ENCODE assay signal across 16 cellular contexts in the genomic region with DNA sequence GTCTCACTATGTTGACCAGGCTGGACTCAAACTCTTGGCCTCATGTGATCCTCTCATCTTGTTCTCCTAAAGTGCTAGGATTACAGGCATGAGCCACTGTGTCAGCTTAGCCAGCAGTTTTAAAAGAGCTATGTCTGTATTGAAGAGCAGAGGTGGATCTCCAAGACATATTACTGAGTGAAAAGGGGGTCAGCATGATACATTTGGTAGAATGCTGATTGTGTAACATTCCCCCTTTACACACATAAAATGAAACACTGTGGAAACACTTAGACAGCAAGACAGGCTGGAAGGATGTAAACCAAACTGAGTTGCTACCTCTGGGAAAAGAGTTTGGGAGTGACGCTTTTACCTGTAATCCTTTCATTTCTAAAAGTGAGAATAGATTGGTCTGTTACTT. TPM values are rescaled to one million over a fixed set of nuclear protein-coding genes. Genes with fewer than 3 reads are reported as not detected.
DNase-seq lines count a peak whose midpoint lies in the region; ATAC-seq, FAIRE-seq and TF ChIP-seq lines count a peak whose summit lies in the region.
"Had no signal": no experiment of that assay in that cellular context is flagged by ENCODE, and none has a peak within 500 bp of the region (broad histone marks: within the 10 kb centered on the region; RNA-seq: fewer than 3 reads in every experiment).

No MANE protein-coding gene starts in this region.

- H4K91ac ChIP-seq in H1 (replicated peaks; ENCODE audit: insufficient read length, low read length) (no peak overlapping the region), mesenchymal stem cell (ENCODE audit: low read length) (no peak overlapping the region)

- TF ChIP-seq POLR2A in H1 (IDR thresholded peaks at IDR 0.05; ENCODE audit: control extremely low read depth in 1 of 2, low read depth in 2 of 2, low read length in 2 of 2) (no peak), vagina (IDR thresholded peaks at IDR 0.05) (no peak)

- H3K79me2 ChIP-seq in H1 (ENCODE audit: control insufficient read depth in 1 of 2, insufficient read depth in 2 of 2, low read length in 2 of 2) = no peaks in the 10 kb centered on the region; a peak in 1 of 4 replicates

- TF ChIP-seq RAD21 in H1 (IDR thresholded peaks at IDR 0.05 in 1 of 2, conservative IDR thresholded peaks at IDR 0.05 in 1 of 2; ENCODE audit: low read depth in 2 of 2, low read length in 2 of 2) = no peak

- POLR2A ChIA-PET in H1 (lab: Charles Lee; ENCODE audit: partially characterized antibody) = no interaction called here

- H3K23ac ChIP-seq in H1 (ENCODE audit: insufficient read length) (no peak overlapping the region), mesenchymal stem cell (ENCODE audit: low read length in 2 of 2) (no peak overlapping the region)

- no peaks in the 10 kb centered on the region for H4K20me1 ChIP-seq in H1 (replicated peaks in 1 of 2; ENCODE audit: control insufficient read depth in 1 of 2, insufficient read depth in 2 of 2, low read length in 2 of 2)
- H4K20me1 ChIP-seq: BLaER1 treated with 17β-estradiol and CSF1 and Interleukin-3, amounts not matched to agents 10 nM and 100 nM had no signal

- H4K8ac ChIP-seq in H1 (ENCODE audit: extremely low read depth, insufficient read depth, low read length) (no peak overlapping the region), mesenchymal stem cell (ENCODE audit: low read length) (no peak overlapping the region)

- H3K27me3 ChIP-seq in H1 (replicated peaks in 1 of 4; ENCODE audit: control insufficient read depth in 3 of 4, extremely low read depth in 1 of 4, insufficient read depth in 3 of 4, low read length in 3 of 4) (0 out of 7 replicates have a peak, but pooled peaks cover 0 to 2% (median 0%) of the 10 kb centered on the region in 4 experiments), mesenchymal stem cell (ENCODE audit: control insufficient read depth in 1 of 2, insufficient read depth in 1 of 2, low read length in 2 of 2) (no peaks in the 10 kb centered on the region), vagina (no peaks in the 10 kb centered on the region)

- H3K79me1 ChIP-seq in H1 (ENCODE audit: low read depth, low read length) (no peaks in the 10 kb centered on the region; the same call in 1 of the 2 replicates), mesenchymal stem cell (replicated peaks; ENCODE audit: low read length, poor library complexity, severe bottlenecking) (peaks cover 6% of the 10 kb centered on the region)

- peaks cover 4 to 5% of the 10 kb centered on the region in 2 donors for H3K4me1 Mint-ChIP-seq in natural killer cell treated with Interleukin-12 subunit alpha and Interleukin-12 subunit beta and Interleukin-15 and Interleukin-18, amount 100 ng/mL, for 72 hours (ENCODE audit: low read depth in 2 of 2)
- H3K4me1 Mint-ChIP-seq in natural killer cell = peaks cover 0 to 4% of the 10 kb centered on the region in 2 donors

- peaks cover 19% of the 10 kb centered on the region for H3K23me2 ChIP-seq in H1 (ENCODE audit: low read depth, low read length)

- peaks cover 16 to 24% (median 18%) of the 10 kb centered on the region in 4 experiments for H3K4me1 ChIP-seq in H1 (replicated peaks in 1 of 4; ENCODE audit: control insufficient read depth in 3 of 4, insufficient read depth in 4 of 4, low read length in 3 of 4)
- peaks cover 27% of the 10 kb centered on the region for H3K4me1 ChIP-seq in mesenchymal stem cell (ENCODE audit: control insufficient read depth, insufficient read depth, low read depth, low read length)
- H3K4me1 ChIP-seq in vagina = peaks cover 17% of the 10 kb centered on the region

- 83% methylated on average over 1 of the region's 1 CpG; no CpG with 5 or more reads in 1 of the 2 experiments for WGBS in H1 (ENCODE audit: extremely low coverage in 1 of 2, insufficient coverage in 1 of 2, insufficient read length in 1 of 2, insufficient replicate concordance in 2 of 2, low coverage in 1 of 2, low lambda C conversion rate in 2 of 2, missing lambda C conversion rate in 1 of 2), 2 experiments
- WGBS in mesenchymal stem cell = no CpG with 5 or more reads among the region's 1 CpG

- TF ChIP-seq CTCF in natural killer cell (IDR thresholded peaks at IDR 0.05) (no peak), H1 (IDR thresholded peaks at IDR 0.05; ENCODE audit: control extremely low read depth in 1 of 3, insufficient read depth in 1 of 3, low read depth in 1 of 3, low read length in 3 of 3) (no peak), vagina (IDR thresholded peaks at IDR 0.05) (no peak)

- H3K4ac ChIP-seq in H1 (replicated peaks; ENCODE audit: insufficient read length, low read depth, low read length) (no peak overlapping the region), mesenchymal stem cell (ENCODE audit: low read depth in 1 of 2, low read length in 2 of 2) (no peak overlapping the region)

- TF ChIP-seq EP300 in H1 (IDR thresholded peaks at IDR 0.05; ENCODE audit: borderline replicate concordance in 1 of 2, low read depth in 2 of 2, low read length in 2 of 2) = no peak

- no peak overlapping the region for H3K4me3 ChIP-seq in H1 (ENCODE audit: extremely low read depth in 1 of 4, insufficient read depth in 2 of 4, low read depth in 3 of 4, low read length in 4 of 4)
- no peak overlapping the region for H3K4me3 ChIP-seq in mesenchymal stem cell (ENCODE audit: insufficient read depth in 1 of 2, low read depth in 1 of 2, low read length in 2 of 2)
- no peak overlapping the region for H3K4me3 ChIP-seq in vagina
- H3K4me3 ChIP-seq: BLaER1 treated with 17β-estradiol and CSF1 and Interleukin-3, amounts not matched to agents 10 nM and 100 nM had no signal

- no peak overlapping the region for H2BK5ac ChIP-seq in H1 (ENCODE audit: low read depth, low read length)
- no peak overlapping the region for H2BK5ac ChIP-seq in mesenchymal stem cell (ENCODE audit: low read depth, low read length, poor library complexity, severe bottlenecking)

- H3K4me2 ChIP-seq in H1 (ENCODE audit: insufficient read depth in 1 of 2, low read depth in 2 of 2, low read length in 2 of 2) (no peak overlapping the region; a peak in 1 of 4 replicates), mesenchymal stem cell (ENCODE audit: low read length, poor library complexity, severe bottlenecking) (no peak overlapping the region)

- CTCF ChIA-PET in H1 (lab: Charles Lee; ENCODE audit: partially characterized antibody) = interaction anchor here (0.7 to 2.2 kb wide), 6 partner anchors 16 to 100 kb away, joined by 3 to 9 read pairs (median 4); no protein-coding TSS in a partner anchor

- no peak overlapping the region for H3K27ac Mint-ChIP-seq in natural killer cell treated with Interleukin-12 subunit alpha and Interleukin-12 subunit beta and Interleukin-15 and Interleukin-18, amount 100 ng/mL, for 72 hours
- H3K27ac Mint-ChIP-seq in natural killer cell = no peak overlapping the region
- H3K27ac Mint-ChIP-seq: CD4-positive, CD25-positive, alpha-beta regulatory T cell had no signal

- H2BK15ac ChIP-seq in H1 (ENCODE audit: low read length) (peak overlapping the region; percentile 55; the same call in 1 of the 2 replicates), mesenchymal stem cell (ENCODE audit: low read depth, poor library complexity, severe bottlenecking) (no peak overlapping the region)

- no peak overlapping the region for H3K56ac ChIP-seq in H1 (replicated peaks; ENCODE audit: insufficient read length, low read depth, low read length)

- no peak overlapping the region for H4K5ac ChIP-seq in H1 (ENCODE audit: insufficient read length, low read depth, low read length)

- intact Hi-C loops in natural killer cell (cut with micrococcal nuclease) = no loop called here
- intact Hi-C loops in vagina (cut with DNase I) = no loop called here

- H3K18ac ChIP-seq in H1 (ENCODE audit: extremely low read depth, low read length) = no peak overlapping the region; the same call in 1 of the 2 replicates
- H3K18ac ChIP-seq in mesenchymal stem cell (ENCODE audit: low read depth in 1 of 2, low read length in 2 of 2) = peak overlapping the region in 1 of 2 experiments; percentile 56

- H2AK5ac ChIP-seq in H1 (ENCODE audit: low read depth, low read length) (no peak overlapping the region), mesenchymal stem cell (ENCODE audit: low read length, severe bottlenecking) (peak overlapping the region; percentile 42)

- DNase-seq in natural killer cell treated with Interleukin-12 subunit alpha and Interleukin-12 subunit beta and Interleukin-15 and Interleukin-18, amount 100 ng/mL, for 72 hours (ENCODE audit: low spot score) = peak; percentile 2
- DNase-seq in natural killer cell (no peak), H1 (ENCODE audit: low read depth in 1 of 2, low spot score in 2 of 2) (no peak), mesenchymal stem cell (no peak), vagina (ENCODE audit: extremely low spot score in 2 of 2) (no peak), inferior parietal cortex (ENCODE audit: extremely low spot score) (no peak), T-helper 2 cell (no peak)
- DNase-seq: ACHN; Calu3; CD4-positive, CD25-positive, alpha-beta regulatory T cell; DMS 273 treated with DMSO at 0.1 percent for 48 hours; H7 had no signal

- H3K9me3 Mint-ChIP-seq in natural killer cell treated with Interleukin-12 subunit alpha and Interleukin-12 subunit beta and Interleukin-15 and Interleukin-18, amount 100 ng/mL, for 72 hours = no peaks in the 10 kb centered on the region
- H3K9me3 Mint-ChIP-seq in natural killer cell = no peaks in the 10 kb centered on the region

- H3K9ac ChIP-seq in H1 (replicated peaks in 1 of 4; ENCODE audit: extremely low read depth in 1 of 4, low read depth in 3 of 4, low read length in 3 of 4) (no peak overlapping the region), mesenchymal stem cell (ENCODE audit: low read length) (peak overlapping the region; percentile 90)
- H3K9ac ChIP-seq: BLaER1 treated with 17β-estradiol and CSF1 and Interleukin-3, amounts not matched to agents 10 nM and 100 nM had no signal

- H3K36me3 ChIP-seq in H1 (ENCODE audit: control insufficient read depth in 2 of 4, insufficient read depth in 4 of 4, low read length in 3 of 4) (no peaks in the 10 kb centered on the region), mesenchymal stem cell (ENCODE audit: control insufficient read depth in 1 of 2, insufficient read depth in 2 of 2, low read depth in 1 of 2, low read length in 2 of 2) (peaks cover 0 to 6% of the 10 kb centered on the region in 2 experiments), vagina (no peaks in the 10 kb centered on the region)
- H3K36me3 ChIP-seq: BLaER1 treated with 17β-estradiol and CSF1 and Interleukin-3, amounts not matched to agents 10 nM and 100 nM had no signal

- peak overlapping the region; percentile 90; the same call in 1 of the 2 replicates for H2BK20ac ChIP-seq in H1 (ENCODE audit: low read length)

- no peak overlapping the region for H3K4me3 Mint-ChIP-seq in natural killer cell treated with Interleukin-12 subunit alpha and Interleukin-12 subunit beta and Interleukin-15 and Interleukin-18, amount 100 ng/mL, for 72 hours
- H3K4me3 Mint-ChIP-seq in natural killer cell = no peak overlapping the region

- no peak overlapping the region for H2BK12ac ChIP-seq in H1 (ENCODE audit: low read depth, low read length)
- no peak overlapping the region for H2BK12ac ChIP-seq in mesenchymal stem cell (ENCODE audit: low read length in 2 of 2)

- H3K14ac ChIP-seq in H1 (ENCODE audit: insufficient read length) (no peak overlapping the region), mesenchymal stem cell (ENCODE audit: low read length in 2 of 2) (no peak overlapping the region)

- FAIRE-seq in H1 (lab: Jason Lieb, UNC) = no peak
- FAIRE-seq: HTR-8/SVneo had no signal

- no peaks in the 10 kb centered on the region for H3K9me3 ChIP-seq in H1 (ENCODE audit: insufficient read depth in 2 of 2, low read depth in 1 of 2, low read length in 1 of 2)
- H3K9me3 ChIP-seq in mesenchymal stem cell (ENCODE audit: control insufficient read depth, low read length) = no peaks in the 10 kb centered on the region
- no peaks in the 10 kb centered on the region for H3K9me3 ChIP-seq in vagina
- H3K9me3 ChIP-seq: BLaER1 treated with 17β-estradiol and CSF1 and Interleukin-3, amounts not matched to agents 10 nM and 100 nM had no signal

- H3K27ac ChIP-seq in H1 (ENCODE audit: low read depth, low read length) (no peak overlapping the region), mesenchymal stem cell (ENCODE audit: low read length, poor library complexity, severe bottlenecking) (no peak overlapping the region), vagina (peak overlapping the region; percentile 90)

- peaks cover 44 to 51% of the 10 kb centered on the region in 2 donors for H3K27me3 Mint-ChIP-seq in natural killer cell treated with Interleukin-12 subunit alpha and Interleukin-12 subunit beta and Interleukin-15 and Interleukin-18, amount 100 ng/mL, for 72 hours
- peaks cover 36 to 51% of the 10 kb centered on the region in 2 donors for H3K27me3 Mint-ChIP-seq in natural killer cell (ENCODE audit: low read depth in 2 of 2)

- no peak for ATAC-seq in natural killer cell treated with Interleukin-12 subunit alpha and Interleukin-12 subunit beta and Interleukin-15 and Interleukin-18, amount 100 ng/mL, for 72 hours
- ATAC-seq in natural killer cell (no peak), GM21723 (IDR thresholded peaks at IDR 0.05; ENCODE audit: unreplicated experiment) (no peak)

- H2AFZ ChIP-seq in H1 (ENCODE audit: low read length) = 0 out of 2 replicates have a peak overlapping the region, but pooled peaks have one; percentile 6
- H2AFZ ChIP-seq in mesenchymal stem cell (ENCODE audit: low read depth, low read length) = no peak overlapping the region

- no peak overlapping the region for H2BK120ac ChIP-seq in H1 (replicated peaks; ENCODE audit: low read depth, low read length)
- no peak overlapping the region for H2BK120ac ChIP-seq in mesenchymal stem cell (ENCODE audit: low read depth, low read length)

- no peaks in the 10 kb centered on the region for H3K36me3 Mint-ChIP-seq in natural killer cell treated with Interleukin-12 subunit alpha and Interleukin-12 subunit beta and Interleukin-15 and Interleukin-18, amount 100 ng/mL, for 72 hours
- H3K36me3 Mint-ChIP-seq in natural killer cell = no peaks in the 10 kb centered on the region
- H3K36me3 Mint-ChIP-seq: CD4-positive, CD25-positive, alpha-beta regulatory T cell had no signal

RNA-seq across cellular contexts. Expression of gene RIPOR3, which starts 1.7 kb away (rescaled TPM):
- not detected for total RNA-seq in natural killer cell treated with Interleukin-12 subunit alpha and Interleukin-12 subunit beta and Interleukin-15 and Interleukin-18, amount 100 ng/mL, for 72 hours
- total RNA-seq in natural killer cell (under 1 TPM in 1 of 3 donors, not detected in 2; 0.45 TPM), vagina (38.1 TPM)
- total RNA-seq in H1 (2021; fragmentation: NEBNext Ultra II Directional; extraction: Animal tissue kit (Norgen Biotek cat#: 25700)) = 4.5 and 4.7 TPM in 2 replicates
- 3.6 and 5.6 TPM in 2 replicates for polyA plus RNA-seq in H1 (2011; rRNA removed)
- 6.9 TPM for polyA plus RNA-seq in H1 (2011; cell fraction: cytosol; rRNA removed)
- 43.0 TPM for polyA plus RNA-seq in H1 (2011; cell fraction: nucleus; rRNA removed)
- polyA plus RNA-seq in H1 (2012, experiment 1 of 2) = 5.7 to 7.7 TPM (median 5.9 TPM) in 4 replicates
- polyA plus RNA-seq in H1 (2012, experiment 2 of 2) = 1.6 TPM
- 3.2 TPM for polyA plus RNA-seq in H1 (2013, experiment 1 of 2)
- 2.5 TPM for polyA plus RNA-seq in H1 (2013, experiment 2 of 2)
- 3.3 and 3.8 TPM in 2 replicates for polyA minus RNA-seq in H1 (2011; rRNA and poly(A)+ RNA removed)
- polyA minus RNA-seq in H1 (2011; cell fraction: cytosol; rRNA and poly(A)+ RNA removed) = 3.1 TPM
- polyA minus RNA-seq in H1 (2011; cell fraction: nucleus; rRNA and poly(A)+ RNA removed) = 9.2 TPM
- 45.9 TPM for polyA plus RNA-seq in mesenchymal stem cell (2013, experiment 1 of 2)
- 43.6 TPM for polyA plus RNA-seq in mesenchymal stem cell (2013, experiment 2 of 2)
- total RNA-seq: A172 had no signal

RNA-seq across cellular contexts. Expression of gene PARD6B, which starts 38.4 kb away (rescaled TPM):
- total RNA-seq in natural killer cell treated with Interleukin-12 subunit alpha and Interleukin-12 subunit beta and Interleukin-15 and Interleukin-18, amount 100 ng/mL, for 72 hours = 1 to 10 TPM; 3.8 to 4.1 TPM
- total RNA-seq in natural killer cell (1 to 10 TPM; 1.5 to 5.0 (median 4.1) TPM), vagina (4.7 TPM)
- total RNA-seq in H1 (2021; fragmentation: NEBNext Ultra II Directional; extraction: Animal tissue kit (Norgen Biotek cat#: 25700)) = 27.3 and 34.1 TPM in 2 replicates
- polyA plus RNA-seq in H1 (2011; rRNA removed) = 3.3 and 5.2 TPM in 2 replicates
- 5.0 TPM for polyA plus RNA-seq in H1 (2011; cell fraction: cytosol; rRNA removed)
- 2.2 TPM for polyA plus RNA-seq in H1 (2011; cell fraction: nucleus; rRNA removed)
- 3.3 to 5.1 TPM (median 3.8 TPM) in 4 replicates for polyA plus RNA-seq in H1 (2012, experiment 1 of 2)
- 1.2 TPM for polyA plus RNA-seq in H1 (2012, experiment 2 of 2)
- 5.8 TPM for polyA plus RNA-seq in H1 (2013, experiment 1 of 2)
- 5.6 TPM for polyA plus RNA-seq in H1 (2013, experiment 2 of 2)
- 12.2 and 13.7 TPM in 2 replicates for polyA minus RNA-seq in H1 (2011; rRNA and poly(A)+ RNA removed)
- polyA minus RNA-seq in H1 (2011; cell fraction: cytosol; rRNA and poly(A)+ RNA removed) = 16.4 TPM
- 6.4 TPM for polyA minus RNA-seq in H1 (2011; cell fraction: nucleus; rRNA and poly(A)+ RNA removed)
- polyA plus RNA-seq in mesenchymal stem cell (2013, experiment 1 of 2) = 2.3 TPM
- polyA plus RNA-seq in mesenchymal stem cell (2013, experiment 2 of 2) = 2.5 TPM
